ENCODE assay signal across 12 cellular contexts in the genomic region with DNA sequence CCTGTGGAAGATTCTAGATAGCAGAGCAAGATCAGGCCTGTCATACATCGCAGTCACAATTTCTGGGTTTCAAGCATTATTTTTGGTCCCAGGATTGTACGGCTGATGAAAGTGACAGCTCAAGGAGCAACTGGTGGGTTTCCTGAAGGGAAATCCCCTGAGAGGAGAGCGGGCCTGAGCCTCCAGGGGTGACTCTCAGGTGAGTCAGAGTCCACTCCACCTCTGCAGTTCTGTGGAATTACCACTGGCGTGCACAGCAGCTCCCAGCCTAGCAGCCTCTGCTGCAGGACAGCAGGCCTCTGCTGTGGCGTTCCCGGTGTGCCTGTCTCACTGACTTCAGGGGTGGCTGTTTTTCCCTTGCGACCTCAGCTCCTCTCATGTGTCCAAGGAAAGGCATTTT. TPM values are rescaled to one million over a fixed set of nuclear protein-coding genes. Genes with fewer than 3 reads are reported as not detected.
DNase-seq lines count a peak whose midpoint lies in the region; ATAC-seq, FAIRE-seq and TF ChIP-seq lines count a peak whose summit lies in the region.
"Had no signal": no experiment of that assay in that cellular context is flagged by ENCODE, and none has a peak within 500 bp of the region (broad histone marks: within the 10 kb centered on the region; RNA-seq: fewer than 3 reads in every experiment).

No MANE protein-coding gene starts in this region.

- no peaks in the 10 kb centered on the region for H3K9me2 ChIP-seq in OCI-LY7 (ENCODE audit: insufficient read depth, low read length)

- 78 to 82% (median 81%) methylated on average over 7 of the region's 7 CpGs for WGBS in small intestine, 3 donors

- no peak for TF ChIP-seq CTCF in OCI-LY7 (conservative IDR thresholded peaks at IDR 0.05; ENCODE audit: low read length)

- no peak overlapping the region for H3K4me2 ChIP-seq in OCI-LY7 (ENCODE audit: low read length)

- H4K20me1 ChIP-seq in OCI-LY7 (ENCODE audit: insufficient read depth, low read length) = no peaks in the 10 kb centered on the region

- H3K79me2 ChIP-seq in OCI-LY7 (ENCODE audit: insufficient read depth, low read depth, low read length) = no peaks in the 10 kb centered on the region

- no peak for DNase-seq in CD4-positive, CD25-positive, alpha-beta regulatory T cell
- DNase-seq in LHCN-M2 (ENCODE audit: low read depth) (peak; percentile 45), small intestine (peak; percentile 20), OCI-LY7 (ENCODE audit: low spot score) (no peak), SHP77 (lab: John Stamatoyannopoulos, UW) (no peak), NCI-H2171 (lab: John Stamatoyannopoulos, UW) (no peak), UCSD-AML1 (lab: John Stamatoyannopoulos, UW; ENCODE audit: unreplicated experiment) (no peak)
- peak in 1 of 2 donors; percentile 74 for DNase-seq in activated naive CD4-positive, alpha-beta T cell treated with anti-CD3 and anti-CD28 coated beads, Interleukin-2, amount 50 U/mL, for 72 hours (ENCODE audit: low spot score in 2 of 2)
- DNase-seq: body of pancreas, thyroid gland had no signal

- H3K9me3 Mint-ChIP-seq in CD4-positive, CD25-positive, alpha-beta regulatory T cell = no peaks in the 10 kb centered on the region
- no peaks in the 10 kb centered on the region for H3K9me3 Mint-ChIP-seq in activated naive CD4-positive, alpha-beta T cell treated with anti-CD3 and anti-CD28 coated beads, Interleukin-2, amount 50 U/mL, for 72 hours
- H3K9me3 Mint-ChIP-seq: T-helper 1 cell treated with Interleukin-12 subunit alpha and Interleukin-12 subunit beta and Interleukin-4 antibody, amounts not matched to agents 30 μg/mL and 1 μg/mL, for 36 hours had no signal

- H3K27me3 ChIP-seq in CD4-positive, CD25-positive, alpha-beta regulatory T cell (ENCODE audit: control insufficient read depth, insufficient read depth, low read length) = no peaks in the 10 kb centered on the region
- H3K27me3 ChIP-seq in small intestine (ENCODE audit: control insufficient read depth in 2 of 2, insufficient read depth in 2 of 2, low read length in 2 of 2) = no peaks in the 10 kb centered on the region
- H3K27me3 ChIP-seq: body of pancreas, right atrium auricular region, thyroid gland had no signal

- CTCF ChIA-PET in OCI-LY7 (lab: Charles Lee; ENCODE audit: unreplicated experiment) = no interaction called here

- POLR2A ChIA-PET in OCI-LY7 (lab: Charles Lee) = no interaction called here

- H3K36me3 Mint-ChIP-seq in CD4-positive, CD25-positive, alpha-beta regulatory T cell = peaks cover 16% of the 10 kb centered on the region
- H3K36me3 Mint-ChIP-seq in activated naive CD4-positive, alpha-beta T cell treated with anti-CD3 and anti-CD28 coated beads, Interleukin-2, amount 50 U/mL, for 72 hours = no peaks in the 10 kb centered on the region

- no peaks in the 10 kb centered on the region for H3K9me3 ChIP-seq in CD4-positive, CD25-positive, alpha-beta regulatory T cell (ENCODE audit: control insufficient read depth in 2 of 2, low read length in 2 of 2)
- H3K9me3 ChIP-seq in small intestine (ENCODE audit: control insufficient read depth, low read depth) = no peaks in the 10 kb centered on the region
- H3K9me3 ChIP-seq in OCI-LY7 (ENCODE audit: low read length) = no peaks in the 10 kb centered on the region
- H3K9me3 ChIP-seq: body of pancreas, right atrium auricular region, thyroid gland had no signal

- peaks cover 0 to 10% (median 0%) of the 10 kb centered on the region in 4 donors for H3K4me1 Mint-ChIP-seq in CD4-positive, CD25-positive, alpha-beta regulatory T cell

- no peaks in the 10 kb centered on the region for H3K4me1 ChIP-seq in CD4-positive, CD25-positive, alpha-beta regulatory T cell (ENCODE audit: control insufficient read depth, insufficient read depth, low read length, poor library complexity, severe bottlenecking)
- H3K4me1 ChIP-seq in small intestine (ENCODE audit: control insufficient read depth in 2 of 2, insufficient read depth in 1 of 2, low read depth in 1 of 2, low read length in 1 of 2) (no peaks in the 10 kb centered on the region), OCI-LY7 (ENCODE audit: insufficient read depth, low read length, poor library complexity, severe bottlenecking) (no peaks in the 10 kb centered on the region)
- H3K4me1 ChIP-seq: body of pancreas, thyroid gland had no signal

- no peak overlapping the region for H3K4me3 Mint-ChIP-seq in CD4-positive, CD25-positive, alpha-beta regulatory T cell
- H3K4me3 Mint-ChIP-seq: T-helper 1 cell treated with Interleukin-12 subunit alpha and Interleukin-12 subunit beta and Interleukin-4 antibody, amounts not matched to agents 30 μg/mL and 1 μg/mL, for 36 hours had no signal

- intact Hi-C loops in OCI-LY7 (cut with micrococcal nuclease; ENCODE audit: unreplicated experiment) = no loop called here

- no peak overlapping the region for H3K4me3 ChIP-seq in CD4-positive, CD25-positive, alpha-beta regulatory T cell (ENCODE audit: low read depth, low read length)
- no peak overlapping the region for H3K4me3 ChIP-seq in small intestine (ENCODE audit: low read depth in 1 of 2, low read length in 2 of 2)
- no peak overlapping the region for H3K4me3 ChIP-seq in OCI-LY7 (ENCODE audit: low read depth, low read length, poor library complexity, severe bottlenecking)
- H3K4me3 ChIP-seq: body of pancreas, right atrium auricular region, thyroid gland had no signal

- BruUV-seq in OCI-LY7 (replicated peaks; lab: Mats Ljungman, UMichigan) = no TSS peak

- peak overlapping the region in 2 of 3 donors; percentile 33 to 49 for H3K27ac Mint-ChIP-seq in CD4-positive, CD25-positive, alpha-beta regulatory T cell
- peak overlapping the region; percentile 5 to 66 for H3K27ac Mint-ChIP-seq in activated naive CD4-positive, alpha-beta T cell treated with anti-CD3 and anti-CD28 coated beads, Interleukin-2, amount 50 U/mL, for 72 hours

- peaks cover 27% of the 10 kb centered on the region for H3K36me3 ChIP-seq in CD4-positive, CD25-positive, alpha-beta regulatory T cell (ENCODE audit: control insufficient read depth, insufficient read depth, low read length)
- H3K36me3 ChIP-seq in small intestine (ENCODE audit: control insufficient read depth in 2 of 2, insufficient read depth in 2 of 2, low read length in 2 of 2) (peaks cover 5% of the 10 kb centered on the region in 2 donors), OCI-LY7 (ENCODE audit: insufficient read depth, low read length) (no peaks in the 10 kb centered on the region; the same call in 1 of the 2 replicates)

- no peak for FAIRE-seq in small intestine (lab: Jason Lieb, UNC)

- no peak overlapping the region for H3K27ac ChIP-seq in CD4-positive, CD25-positive, alpha-beta regulatory T cell (ENCODE audit: insufficient read depth, low read length, poor library complexity, severe bottlenecking)
- H3K27ac ChIP-seq in small intestine (ENCODE audit: low read depth in 1 of 2, low read length in 1 of 2) (no peak overlapping the region), OCI-LY7 (ENCODE audit: low read depth, low read length, poor library complexity, severe bottlenecking) (no peak overlapping the region)
- H3K27ac ChIP-seq: body of pancreas, right atrium auricular region, thyroid gland had no signal

- H2AFZ ChIP-seq in OCI-LY7 (ENCODE audit: low read length) = no peak overlapping the region

- H3K27me3 Mint-ChIP-seq in CD4-positive, CD25-positive, alpha-beta regulatory T cell = no peaks in the 10 kb centered on the region

- no peak for ATAC-seq in CD4-positive, CD25-positive, alpha-beta regulatory T cell (ENCODE audit: low read depth in 2 of 2)
- peak; percentile 74 to 95 for ATAC-seq in activated naive CD4-positive, alpha-beta T cell treated with anti-CD3 and anti-CD28 coated beads, Interleukin-2, amount 50 U/mL, for 72 hours
- ATAC-seq: body of pancreas had no signal

RNA-seq across cellular contexts. Expression of a gene that starts 24.4 kb away (rescaled TPM):
- 3.2 TPM for total RNA-seq in CD4-positive, CD25-positive, alpha-beta regulatory T cell
- 1 to 10 TPM; 3.7 to 8.7 (median 5.8) TPM for polyA plus RNA-seq in CD4-positive, CD25-positive, alpha-beta regulatory T cell
- total RNA-seq in LHCN-M2 (2014; rRNA removed) (32.8 and 34.4 TPM in 2 replicates), OCI-LY7 (2022) (18.9 and 21.0 TPM in 2 replicates)
- polyA plus RNA-seq in LHCN-M2 (2012) = 28.5 TPM
- total RNA-seq in activated naive CD4-positive, alpha-beta T cell treated with anti-CD3 and anti-CD28 coated beads, Interleukin-2, amount 50 U/mL, for 72 hours = 1 to 10 TPM; 6.7 to 7.2 TPM
- 10 to 100 TPM; 14.6 to 46.7 (median 39.2) TPM for polyA plus RNA-seq in small intestine
- total RNA-seq in OCI-LY7 (2014; rRNA removed; shearing (Covaris generic)) = 14.0 and 14.9 TPM in 2 replicates

RNA-seq across cellular contexts. Expression of a gene that starts 24.6 kb away (rescaled TPM):
- total RNA-seq in CD4-positive, CD25-positive, alpha-beta regulatory T cell = 20.5 TPM
- 100 to 1,000 TPM; 107 to 133 (median 115) TPM for polyA plus RNA-seq in CD4-positive, CD25-positive, alpha-beta regulatory T cell
- 193 and 253 TPM in 2 replicates for total RNA-seq in LHCN-M2 (2014; rRNA removed)
- polyA plus RNA-seq in LHCN-M2 (2012) = 102 TPM
- total RNA-seq in activated naive CD4-positive, alpha-beta T cell treated with anti-CD3 and anti-CD28 coated beads, Interleukin-2, amount 50 U/mL, for 72 hours = 10 to 100 TPM; 42.9 to 50.2 TPM
- 100 to 1,000 TPM in 2 of 3 donors, 10 to 100 TPM in 1; 73.2 to 153 (median 147) TPM for polyA plus RNA-seq in small intestine
- 53.9 and 75.2 TPM in 2 replicates for total RNA-seq in OCI-LY7 (2014; rRNA removed; shearing (Covaris generic))
- total RNA-seq in OCI-LY7 (2022) = 54.2 and 59.1 TPM in 2 replicates

RNA-seq across cellular contexts. Expression of a gene that starts 48.0 kb away (rescaled TPM):
- 0.99 TPM for total RNA-seq in CD4-positive, CD25-positive, alpha-beta regulatory T cell
- polyA plus RNA-seq in CD4-positive, CD25-positive, alpha-beta regulatory T cell = under 1 TPM in 1 of 4 donors, not detected in 3; 0.25 TPM
- total RNA-seq in LHCN-M2 (2014; rRNA removed) (0.92 and 1.7 TPM in 2 replicates), OCI-LY7 (2022) (2.0 and 2.6 TPM in 2 replicates)
- 0.18 TPM for polyA plus RNA-seq in LHCN-M2 (2012)
- under 1 TPM; 0.68 to 0.93 TPM for total RNA-seq in activated naive CD4-positive, alpha-beta T cell treated with anti-CD3 and anti-CD28 coated beads, Interleukin-2, amount 50 U/mL, for 72 hours
- 1,000 to 10,000 TPM in 2 of 3 donors, 100 to 1,000 TPM in 1; 249 to 1,138 (median 1,022) TPM for polyA plus RNA-seq in small intestine
- total RNA-seq in OCI-LY7 (2014; rRNA removed; shearing (Covaris generic)) = 0.90 and 1.2 TPM in 2 replicates

Comparison
In these comparisons a context has a peak if more than half of its experiments do, and no peak if none do; other contexts are left out.
1. ATAC-seq: peak in activated naive CD4-positive, alpha-beta T cell treated with anti-CD3 and anti-CD28 coated beads, Interleukin-2, amount 50 U/mL, for 72 hours (2 of 2); none in CD4-positive, CD25-positive, alpha-beta regulatory T cell (0 of 2).
2. DNase-seq: peak in LHCN-M2 (single experiment) and small intestine (single experiment); none in CD4-positive, CD25-positive, alpha-beta regulatory T cell (0 of 3), OCI-LY7 (single experiment), SHP77 (0 of 2), NCI-H2171 (single experiment) and UCSD-AML1 (single experiment).